15 cellular contexts compared by ENCODE assay signal in the genomic region with DNA sequence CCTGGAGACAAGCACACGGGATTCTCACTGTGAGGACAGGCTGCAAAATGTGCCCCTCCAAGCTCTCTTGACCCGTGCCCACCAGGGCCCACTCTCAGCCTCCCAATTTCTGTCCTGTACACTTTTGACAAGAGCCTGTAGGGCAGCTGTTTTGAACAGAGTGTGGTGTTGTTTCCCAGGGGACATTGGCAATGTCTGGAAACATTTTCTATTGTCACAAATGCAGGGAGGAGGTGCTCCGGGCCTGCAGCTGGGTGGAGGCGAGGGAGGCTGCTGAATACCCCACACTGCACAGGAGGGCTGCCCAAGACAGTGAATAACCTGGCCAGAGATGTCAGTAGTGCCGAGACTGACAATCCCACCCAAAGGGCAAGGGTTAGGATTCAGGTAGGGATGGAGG. TPM values are rescaled to one million over a fixed set of nuclear protein-coding genes. Genes with fewer than 3 reads are reported as not detected.
A peak's percentile ranks its signal among the peaks of the same experiment; 100 is the strongest.
DNase-seq lines count a peak whose midpoint lies in the region; ATAC-seq and TF ChIP-seq lines count a peak whose summit lies in the region.
"Had no signal": no experiment of that assay in that cellular context is flagged by ENCODE, and none has a peak within 500 bp of the region (broad histone marks: within the 10 kb centered on the region; RNA-seq: fewer than 3 reads in every experiment).

No MANE protein-coding gene starts in this region.

- WGBS in right cardiac atrium = 49% methylated on average over 5 of the region's 5 CpGs
- 84 to 89% methylated on average over 5 of the region's 5 CpGs for WGBS in endodermal cell (ENCODE audit: insufficient coverage in 1 of 2, insufficient read length in 1 of 2), 2 experiments

- H3K36me3 Mint-ChIP-seq in endodermal cell (ENCODE audit: low read depth) = no peaks in the 10 kb centered on the region
- H3K36me3 Mint-ChIP-seq in activated CD8-positive, alpha-beta memory T cell treated with anti-CD3 and anti-CD28 coated beads, Interleukin-2, amount 10 ng/mL, durations not matched to agents 7 days and 5 days = no peaks in the 10 kb centered on the region
- H3K36me3 Mint-ChIP-seq: immature natural killer cell had no signal

- H3K4me1 ChIP-seq in left ventricle myocardium inferior (peaks cover 88% of the 10 kb centered on the region), right cardiac atrium (ENCODE audit: control insufficient read depth, insufficient read depth, low read length) (peaks cover 31% of the 10 kb centered on the region), endodermal cell (ENCODE audit: control insufficient read depth, insufficient read depth, low read length) (no peaks in the 10 kb centered on the region), osteoblast (ENCODE audit: insufficient read depth, low read length) (peaks cover 3% of the 10 kb centered on the region)
- H3K4me1 ChIP-seq: foreskin keratinocyte had no signal

- H3K36me3 ChIP-seq in left ventricle myocardium inferior = no peaks in the 10 kb centered on the region
- H3K36me3 ChIP-seq in endodermal cell (ENCODE audit: control insufficient read depth, insufficient read depth, low read length) = no peaks in the 10 kb centered on the region
- peaks cover 20% of the 10 kb centered on the region for H3K36me3 ChIP-seq in osteoblast (ENCODE audit: insufficient read depth, low read length)

- CTCF ChIA-PET in activated CD8-positive, alpha-beta memory T cell treated with anti-CD3 and anti-CD28 coated beads, Interleukin-2, amount 10 ng/mL, durations not matched to agents 7 days and 5 days (lab: Charles Lee) = no interaction called here

- H3K79me2 ChIP-seq in osteoblast (ENCODE audit: insufficient read depth, low read length) = peaks cover 97% of the 10 kb centered on the region

- H3K27me3 Mint-ChIP-seq in endodermal cell (ENCODE audit: insufficient read depth) = no peaks in the 10 kb centered on the region
- peaks cover 3% of the 10 kb centered on the region for H3K27me3 Mint-ChIP-seq in activated CD8-positive, alpha-beta memory T cell treated with anti-CD3 and anti-CD28 coated beads, Interleukin-2, amount 10 ng/mL, durations not matched to agents 7 days and 5 days

- H3K9ac ChIP-seq in endodermal cell (ENCODE audit: extremely low read depth, low read length, poor library complexity, severe bottlenecking) = no peak overlapping the region

- H2AFZ ChIP-seq in osteoblast (ENCODE audit: low read length) = no peak overlapping the region

- H3K4me3 ChIP-seq in left ventricle myocardium inferior (no peak overlapping the region), right cardiac atrium (ENCODE audit: low read length) (no peak overlapping the region), endodermal cell (ENCODE audit: low read length) (no peak overlapping the region), osteoblast (ENCODE audit: insufficient read depth, low read length) (no peak overlapping the region)

- H3K4me3 Mint-ChIP-seq in endodermal cell = no peak overlapping the region
- H3K4me3 Mint-ChIP-seq in activated CD8-positive, alpha-beta memory T cell treated with anti-CD3 and anti-CD28 coated beads, Interleukin-2, amount 10 ng/mL, durations not matched to agents 7 days and 5 days = no peak overlapping the region
- H3K4me3 Mint-ChIP-seq: activated naive CD4-positive, alpha-beta T cell treated with anti-CD3 and anti-CD28 coated beads for 36 hours; immature natural killer cell had no signal

- H4K20me1 ChIP-seq in osteoblast (ENCODE audit: insufficient read depth, low read length) = peaks cover 67% of the 10 kb centered on the region

- H3K27me3 ChIP-seq in left ventricle myocardium inferior (ENCODE audit: low read depth) = no peaks in the 10 kb centered on the region
- no peaks in the 10 kb centered on the region for H3K27me3 ChIP-seq in right cardiac atrium (ENCODE audit: control insufficient read depth, insufficient read depth)
- no peaks in the 10 kb centered on the region for H3K27me3 ChIP-seq in endodermal cell (ENCODE audit: control insufficient read depth, insufficient read depth, low read length, poor library complexity, severe bottlenecking)
- no peaks in the 10 kb centered on the region for H3K27me3 ChIP-seq in osteoblast (ENCODE audit: insufficient read depth, low read length)
- H3K27me3 ChIP-seq: foreskin keratinocyte had no signal

- DNase-seq in left ventricle myocardium inferior (no peak), right cardiac atrium (no peak), endodermal cell (no peak), osteoblast (ENCODE audit: insufficient read length, low spot score, missing footprints) (peak; percentile 53), NCI-H226 (no peak)
- DNase-seq in activated CD8-positive, alpha-beta memory T cell treated with anti-CD3 and anti-CD28 coated beads, Interleukin-2, amount 10 ng/mL, durations not matched to agents 7 days and 5 days = no peak
- DNase-seq: activated CD8-positive, alpha-beta memory T cell treated with anti-CD3 and anti-CD28 coated beads, Interleukin-2, amount 50 U/mL, for 4 hours; activated naive CD4-positive, alpha-beta T cell treated with anti-CD3 and anti-CD28 coated beads for 36 hours; foreskin keratinocyte; immature natural killer cell; NCI-H2081 treated with DMSO at 0.1 percent for 48 hours; retina; stimulated activated CD4-positive, alpha-beta T cell treated with anti-CD3 and anti-CD28 coated beads, Interleukin-1b, Interleukin-23, amount 100 ng/mL, for 48 hours had no signal

- TF ChIP-seq CTCF in left ventricle myocardium inferior (IDR thresholded peaks at IDR 0.05; ENCODE audit: borderline replicate concordance) (no peak), endodermal cell (conservative IDR thresholded peaks at IDR 0.05) (no peak), osteoblast (IDR thresholded peaks at IDR 0.05; ENCODE audit: extremely low read depth, low read depth, low read length) (no peak)

- no peaks in the 10 kb centered on the region for H3K9me3 Mint-ChIP-seq in endodermal cell
- no peaks in the 10 kb centered on the region for H3K9me3 Mint-ChIP-seq in activated CD8-positive, alpha-beta memory T cell treated with anti-CD3 and anti-CD28 coated beads, Interleukin-2, amount 10 ng/mL, durations not matched to agents 7 days and 5 days (ENCODE audit: low read depth)
- H3K9me3 Mint-ChIP-seq: activated naive CD4-positive, alpha-beta T cell treated with anti-CD3 and anti-CD28 coated beads for 36 hours; immature natural killer cell had no signal

- no peaks in the 10 kb centered on the region for H3K4me1 Mint-ChIP-seq in endodermal cell
- H3K4me1 Mint-ChIP-seq in activated CD8-positive, alpha-beta memory T cell treated with anti-CD3 and anti-CD28 coated beads, Interleukin-2, amount 10 ng/mL, durations not matched to agents 7 days and 5 days = peaks cover 29% of the 10 kb centered on the region

- ATAC-seq in right cardiac atrium (no peak), GM21529 (IDR thresholded peaks at IDR 0.05; ENCODE audit: unreplicated experiment) (no peak), HG03354 (IDR thresholded peaks at IDR 0.05; ENCODE audit: poor library complexity, severe bottlenecking, unreplicated experiment) (no peak)
- ATAC-seq in activated CD8-positive, alpha-beta memory T cell treated with anti-CD3 and anti-CD28 coated beads, Interleukin-2, amount 10 ng/mL, durations not matched to agents 7 days and 5 days = no peak
- ATAC-seq: foreskin keratinocyte had no signal

- intact Hi-C loops in left ventricle myocardium inferior (cut with micrococcal nuclease) (no loop called here), right cardiac atrium (cut with DNase I) (no loop called here)

- peak overlapping the region; percentile 28 for H3K27ac ChIP-seq in left ventricle myocardium inferior (replicated peaks)
- no peak overlapping the region for H3K27ac ChIP-seq in right cardiac atrium (ENCODE audit: low read length)
- peak overlapping the region; percentile 32 for H3K27ac ChIP-seq in endodermal cell (ENCODE audit: low read depth, low read length)
- no peak overlapping the region for H3K27ac ChIP-seq in osteoblast (ENCODE audit: low read depth, low read length)
- H3K27ac ChIP-seq: foreskin keratinocyte had no signal

- no peak overlapping the region for H3K27ac Mint-ChIP-seq in endodermal cell
- H3K27ac Mint-ChIP-seq in activated CD8-positive, alpha-beta memory T cell treated with anti-CD3 and anti-CD28 coated beads, Interleukin-2, amount 10 ng/mL, durations not matched to agents 7 days and 5 days = no peak overlapping the region
- H3K27ac Mint-ChIP-seq: activated naive CD4-positive, alpha-beta T cell treated with anti-CD3 and anti-CD28 coated beads for 36 hours had no signal

- H3K9me3 ChIP-seq in left ventricle myocardium inferior (replicated peaks) (no peaks in the 10 kb centered on the region), right cardiac atrium (ENCODE audit: control insufficient read depth, low read length) (no peaks in the 10 kb centered on the region), endodermal cell (ENCODE audit: control insufficient read depth, low read length) (no peaks in the 10 kb centered on the region), osteoblast (ENCODE audit: low read depth, low read length) (no peaks in the 10 kb centered on the region)

- H3K4me2 ChIP-seq in osteoblast (ENCODE audit: insufficient read depth, low read length) = no peak overlapping the region

RNA-seq across cellular contexts. Expression of gene CEP295NL, which starts 10.5 kb away (rescaled TPM):
- 0.55 TPM for total RNA-seq in left ventricle myocardium inferior
- total RNA-seq in right cardiac atrium = 1 to 10 TPM in 2 of 4 donors, under 1 TPM in 2; 0.76 to 1.3 (median 1.0) TPM
- 0.57 TPM for polyA plus RNA-seq in right cardiac atrium
- total RNA-seq in endodermal cell = 1 to 10 TPM in 1 of 2 donors, under 1 TPM in 1; 0.97 to 2.2 TPM
- polyA plus RNA-seq in endodermal cell (2013, experiment 1 of 2) = 0.43 TPM
- 0.37 TPM for polyA plus RNA-seq in endodermal cell (2013, experiment 2 of 2)
- total RNA-seq in osteoblast = 2.5 and 5.3 TPM in 2 replicates
- total RNA-seq in activated CD8-positive, alpha-beta memory T cell treated with anti-CD3 and anti-CD28 coated beads, Interleukin-2, amount 10 ng/mL, durations not matched to agents 7 days and 5 days = under 1 TPM in 1 of 2 experiments, not detected in 1; 0.29 TPM
- total RNA-seq: activated naive CD4-positive, alpha-beta T cell treated with anti-CD3 and anti-CD28 coated beads for 36 hours had no signal
- polyA plus RNA-seq: foreskin keratinocyte, immature natural killer cell had no signal

RNA-seq across cellular contexts. Expression of gene TIMP2, which starts 32.7 kb away (rescaled TPM):
- total RNA-seq in left ventricle myocardium inferior (91.8 TPM), right cardiac atrium (100 to 1,000 TPM; 153 to 183 (median 168) TPM), endodermal cell (10 to 100 TPM; 36.9 to 42.7 TPM), osteoblast (164 and 171 TPM in 2 replicates)
- polyA plus RNA-seq in right cardiac atrium = 86.9 TPM
- polyA plus RNA-seq in endodermal cell (2013, experiment 1 of 2) = 61.1 TPM
- polyA plus RNA-seq in endodermal cell (2013, experiment 2 of 2) = 60.7 TPM
- 1 to 10 TPM; 1.7 to 2.9 TPM for total RNA-seq in activated CD8-positive, alpha-beta memory T cell treated with anti-CD3 and anti-CD28 coated beads, Interleukin-2, amount 10 ng/mL, durations not matched to agents 7 days and 5 days

RNA-seq across cellular contexts. Expression of gene USP36, which starts 51.9 kb away (rescaled TPM):
- total RNA-seq in left ventricle myocardium inferior = 19.4 TPM
- total RNA-seq in right cardiac atrium = 10 to 100 TPM; 25.1 to 42.9 (median 29.0) TPM
- polyA plus RNA-seq in right cardiac atrium = 16.2 TPM
- 10 to 100 TPM; 57.1 to 62.5 TPM for total RNA-seq in endodermal cell
- 22.4 TPM for polyA plus RNA-seq in endodermal cell (2013, experiment 1 of 2)
- polyA plus RNA-seq in endodermal cell (2013, experiment 2 of 2) = 26.5 TPM
- 30.8 and 34.8 TPM in 2 replicates for total RNA-seq in osteoblast
- total RNA-seq in activated CD8-positive, alpha-beta memory T cell treated with anti-CD3 and anti-CD28 coated beads, Interleukin-2, amount 10 ng/mL, durations not matched to agents 7 days and 5 days = 10 to 100 TPM; 84.5 to 94.3 TPM

Comparison
In these comparisons a context has a peak if more than half of its experiments do, and no peak if none do; other contexts are left out.
1. H3K27ac ChIP-seq: peak in left ventricle myocardium inferior (single experiment) and endodermal cell (single experiment); none in right cardiac atrium (single experiment) and osteoblast (single experiment).
2. RNA of gene TIMP2, which starts 32.7 kb away (total RNA-seq): 153 to 183 TPM in right cardiac atrium, 164 to 171 TPM in osteoblast, 91.8 TPM in left ventricle myocardium inferior (single experiment) and 36.9 to 42.7 TPM in endodermal cell; 1.7 to 2.9 TPM in activated CD8-positive, alpha-beta memory T cell treated with anti-CD3 and anti-CD28 coated beads, Interleukin-2, amount 10 ng/mL, durations not matched to agents 7 days and 5 days; every median in the first group is over 4 times any median in the second.